12 cellular contexts compared by ENCODE assay signal in the genomic region with DNA sequence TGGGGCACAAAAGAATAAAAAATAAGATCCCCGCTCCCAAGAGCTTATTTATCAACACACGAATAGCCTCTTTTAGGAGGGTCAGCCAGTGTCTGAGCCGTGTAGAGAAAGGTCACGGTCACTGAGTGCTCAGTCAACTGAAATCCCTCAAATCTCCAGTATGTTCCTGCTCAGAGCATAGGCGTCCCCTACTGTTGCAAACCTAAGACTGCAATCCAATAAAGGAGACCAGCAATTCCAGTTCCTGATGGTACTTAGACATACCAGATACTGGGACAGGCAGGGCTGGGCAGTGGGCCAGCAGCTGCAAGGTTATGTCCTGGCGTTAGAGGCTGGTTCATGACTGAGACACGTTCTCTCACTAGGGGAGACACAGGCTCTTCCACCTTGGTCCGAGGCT.
DNase-seq lines count a peak whose midpoint lies in the region; ATAC-seq and TF ChIP-seq lines count a peak whose summit lies in the region.
"Had no signal": no experiment of that assay in that cellular context is flagged by ENCODE, and none has a peak within 500 bp of the region (broad histone marks: within the 10 kb centered on the region; RNA-seq: fewer than 3 reads in every experiment).

No MANE protein-coding gene starts in this region.

- H3K27ac ChIP-seq in OCI-LY1 (ENCODE audit: low read depth, low read length, poor library complexity, severe bottlenecking) (no peak overlapping the region), gastroesophageal sphincter (no peak overlapping the region)

- H3K27me3 ChIP-seq in OCI-LY1 (ENCODE audit: insufficient read depth, low read length): no peaks in the 10 kb centered on the region
- no peaks in the 10 kb centered on the region for H3K27me3 ChIP-seq in gastroesophageal sphincter

- POLR2A ChIA-PET in activated CD4-positive, alpha-beta T cell treated with anti-CD3 and anti-CD28 coated beads, Interleukin-2, amount 10 ng/mL, durations not matched to agents 7 days and 5 days (lab: Charles Lee): no interaction called here

- no peak overlapping the region for H3K4me2 ChIP-seq in OCI-LY1 (ENCODE audit: low read length)

- intact Hi-C loops in mucosa of descending colon (cut with DNase I, micrococcal nuclease): loop anchor here (10.0 kb wide), 2 partner anchors 319 to 389 kb away; no protein-coding TSS in a partner anchor

- no peak overlapping the region for H3K4me3 Mint-ChIP-seq in activated CD4-positive, alpha-beta T cell treated with anti-CD3 and anti-CD28 coated beads, Interleukin-2, amount 10 ng/mL, durations not matched to agents 7 days and 5 days
- H3K4me3 Mint-ChIP-seq: T-cell had no signal

- no peaks in the 10 kb centered on the region for H3K9me2 ChIP-seq in OCI-LY1 (ENCODE audit: low read depth, low read length)

- no peaks in the 10 kb centered on the region for H3K4me1 Mint-ChIP-seq in activated CD4-positive, alpha-beta T cell treated with anti-CD3 and anti-CD28 coated beads, Interleukin-2, amount 10 ng/mL, durations not matched to agents 7 days and 5 days
- H3K4me1 Mint-ChIP-seq: T-cell had no signal

- no peaks in the 10 kb centered on the region for H3K9me3 Mint-ChIP-seq in activated CD4-positive, alpha-beta T cell treated with anti-CD3 and anti-CD28 coated beads, Interleukin-2, amount 10 ng/mL, durations not matched to agents 7 days and 5 days

- DNase-seq in ELF-1 (ENCODE audit: low read depth, low spot score) (peak; percentile 30), mucosa of descending colon (peak in 2 of 3 donors; percentile 31 to 39), NCI-H345 (lab: John Stamatoyannopoulos, UW) (no peak), GF-D8 (lab: John Stamatoyannopoulos, UW) (no peak)
- DNase-seq in activated CD4-positive, alpha-beta T cell treated with anti-CD3 and anti-CD28 coated beads, Interleukin-2, amount 10 ng/mL, durations not matched to agents 7 days and 5 days: no peak
- no peak for DNase-seq in activated CD4-positive, alpha-beta T cell treated with anti-CD3 and anti-CD28 coated beads for 4 hours
- DNase-seq: Kasumi-1, mammary epithelial cell, NCI-H510A, T-cell had no signal

- H3K27ac Mint-ChIP-seq in activated CD4-positive, alpha-beta T cell treated with anti-CD3 and anti-CD28 coated beads, Interleukin-2, amount 10 ng/mL, durations not matched to agents 7 days and 5 days: no peak overlapping the region
- H3K27ac Mint-ChIP-seq: T-cell had no signal

- TF ChIP-seq EP300 in gastroesophageal sphincter (IDR thresholded peaks at IDR 0.05): no peak

- peak; percentile 15 for TF ChIP-seq CTCF in OCI-LY1 (IDR thresholded peaks at IDR 0.05; ENCODE audit: low read length)
- TF ChIP-seq CTCF in gastroesophageal sphincter (IDR thresholded peaks at IDR 0.05): no peak
- no peak for TF ChIP-seq CTCF in mucosa of descending colon (IDR thresholded peaks at IDR 0.05)

- no peaks in the 10 kb centered on the region for H3K4me1 ChIP-seq in OCI-LY1 (ENCODE audit: insufficient read depth, low read length, severe bottlenecking)
- peaks cover 2 to 72% (median 8%) of the 10 kb centered on the region in 3 donors for H3K4me1 ChIP-seq in gastroesophageal sphincter
- no peaks in the 10 kb centered on the region for H3K4me1 ChIP-seq in mucosa of descending colon (ENCODE audit: low read depth)

- no peak overlapping the region for H3K4me3 ChIP-seq in OCI-LY1 (ENCODE audit: low read depth, low read length, poor library complexity, severe bottlenecking)
- no peak overlapping the region for H3K4me3 ChIP-seq in gastroesophageal sphincter
- H3K4me3 ChIP-seq in mucosa of descending colon: no peak overlapping the region

- H3K9ac ChIP-seq in OCI-LY1 (ENCODE audit: low read length): no peak overlapping the region

- no peaks in the 10 kb centered on the region for H3K36me3 ChIP-seq in OCI-LY1 (ENCODE audit: insufficient read depth, low read length)
- H3K36me3 ChIP-seq in gastroesophageal sphincter: no peaks in the 10 kb centered on the region
- no peaks in the 10 kb centered on the region for H3K36me3 ChIP-seq in mucosa of descending colon (ENCODE audit: low read depth)

- H3K9me3 ChIP-seq in OCI-LY1 (ENCODE audit: low read length): no peaks in the 10 kb centered on the region
- no peaks in the 10 kb centered on the region for H3K9me3 ChIP-seq in gastroesophageal sphincter
- H3K9me3 ChIP-seq in mucosa of descending colon: no peaks in the 10 kb centered on the region

- WGBS in gastroesophageal sphincter (ENCODE audit: low coverage in 1 of 2), 2 donors: 63 to 73% methylated on average over 4 to 6 of the region's 8 CpGs

- H3K36me3 Mint-ChIP-seq in activated CD4-positive, alpha-beta T cell treated with anti-CD3 and anti-CD28 coated beads, Interleukin-2, amount 10 ng/mL, durations not matched to agents 7 days and 5 days (ENCODE audit: low read depth): no peaks in the 10 kb centered on the region
- H3K36me3 Mint-ChIP-seq: T-cell had no signal

- H4K20me1 ChIP-seq in OCI-LY1 (ENCODE audit: insufficient read depth, low read length): no peaks in the 10 kb centered on the region

- H3K79me2 ChIP-seq in OCI-LY1 (ENCODE audit: insufficient read depth, low read length): no peaks in the 10 kb centered on the region

- peak; percentile 48 for ATAC-seq in gastroesophageal sphincter
- peak; percentile 65 for ATAC-seq in mucosa of descending colon
- ATAC-seq: T-cell had no signal

- no peak for TF ChIP-seq POLR2A in gastroesophageal sphincter (IDR thresholded peaks at IDR 0.05)

- H3F3A ChIP-seq in OCI-LY1 (ENCODE audit: insufficient read depth, low read length): no peaks in the 10 kb centered on the region

- H2AFZ ChIP-seq in OCI-LY1 (ENCODE audit: low read length): no peak overlapping the region

- H3K27me3 Mint-ChIP-seq in activated CD4-positive, alpha-beta T cell treated with anti-CD3 and anti-CD28 coated beads, Interleukin-2, amount 10 ng/mL, durations not matched to agents 7 days and 5 days: no peaks in the 10 kb centered on the region

- CTCF ChIA-PET in activated CD4-positive, alpha-beta T cell treated with anti-CD3 and anti-CD28 coated beads, Interleukin-2, amount 10 ng/mL, durations not matched to agents 7 days and 5 days (lab: Charles Lee): no interaction called here

Comparison
In these comparisons a context has a peak if more than half of its experiments do, and no peak if none do; other contexts are left out.
1. DNase-seq: peak in ELF-1 (single experiment) and mucosa of descending colon (2 of 3); none in NCI-H345 (single experiment), activated CD4-positive, alpha-beta T cell treated with anti-CD3 and anti-CD28 coated beads, Interleukin-2, amount 10 ng/mL, durations not matched to agents 7 days and 5 days (single experiment), GF-D8 (single experiment) and activated CD4-positive, alpha-beta T cell treated with anti-CD3 and anti-CD28 coated beads for 4 hours (0 of 2).